Comparison of ENCODE assay signal across 35 cellular contexts in the genomic region with DNA sequence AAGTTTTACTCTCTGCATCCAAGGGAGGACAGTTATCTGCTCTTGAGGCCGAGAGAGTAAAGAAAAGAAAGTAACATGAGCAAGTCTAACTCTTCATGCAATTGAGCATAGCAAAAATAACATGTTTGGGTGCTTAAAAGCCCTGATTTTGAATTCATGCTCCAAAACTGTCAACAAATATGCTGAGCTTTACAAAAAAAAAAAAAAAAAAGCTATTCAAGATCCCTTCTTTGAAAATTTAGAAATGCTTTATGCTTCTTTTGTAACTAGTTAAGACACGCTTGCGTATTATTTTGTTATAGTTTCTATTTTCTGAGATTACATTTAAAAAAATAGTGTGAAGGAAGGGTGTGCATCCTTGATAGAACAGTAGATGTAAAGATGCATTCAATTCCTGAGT.
DNase-seq lines count a peak whose midpoint lies in the region; ATAC-seq, FAIRE-seq and TF ChIP-seq lines count a peak whose summit lies in the region.
"Had no signal": no experiment of that assay in that cellular context is flagged by ENCODE, and none has a peak within 500 bp of the region (broad histone marks: within the 10 kb centered on the region; RNA-seq: fewer than 3 reads in every experiment).

No MANE protein-coding gene starts in this region.

- H3K4me2 ChIP-seq in HepG2 (ENCODE audit: low read depth, low read length), result no peak overlapping the region
- no peak overlapping the region for H3K4me2 ChIP-seq in IMR-90 (ENCODE audit: low read depth, low read length)
- no peak overlapping the region for H3K4me2 ChIP-seq in K562 (ENCODE audit: insufficient read depth, low read length)
- no peak overlapping the region for H3K4me2 ChIP-seq in GM23338
- H3K4me2 ChIP-seq: A549; BLaER1; BLaER1 treated with 17β-estradiol and CSF1 and Interleukin-3, amounts not matched to agents 10 nM and 100 nM had no signal

- H3K79me2 ChIP-seq in HepG2 (ENCODE audit: insufficient read depth, low read length), result no peaks in the 10 kb centered on the region
- H3K79me2 ChIP-seq in K562 (ENCODE audit: control insufficient read depth, insufficient read depth, low read length), result no peaks in the 10 kb centered on the region
- no peaks in the 10 kb centered on the region for H3K79me2 ChIP-seq in GM23338 (replicated peaks; ENCODE audit: insufficient read depth)

- dilution Hi-C loops in IMR-90 (cut with HindIII; ENCODE audit: low sequenced_read_pairs, unreplicated experiment), result no loop called here

- H3K27me3 ChIP-seq in HepG2 (ENCODE audit: control insufficient read depth in 1 of 2, insufficient read depth in 2 of 2, low read length in 2 of 2), result no peaks in the 10 kb centered on the region
- no peaks in the 10 kb centered on the region for H3K27me3 ChIP-seq in right lobe of liver
- no peaks in the 10 kb centered on the region for H3K27me3 ChIP-seq in IMR-90 (ENCODE audit: control insufficient read depth, insufficient read depth, low read length)
- no peaks in the 10 kb centered on the region for H3K27me3 ChIP-seq in K562 (ENCODE audit: control insufficient read depth in 2 of 2, insufficient read depth in 2 of 2, low read length in 2 of 2)
- H3K27me3 ChIP-seq in GM23338 (ENCODE audit: insufficient read depth), result no peaks in the 10 kb centered on the region
- H3K27me3 ChIP-seq: BE2C; BLaER1; BLaER1 treated with 17β-estradiol and CSF1 and Interleukin-3, amounts not matched to agents 10 nM and 100 nM had no signal

- H2BK20ac ChIP-seq in IMR-90 (ENCODE audit: low read depth, low read length), result no peak overlapping the region

- DNase-seq in HepG2 (ENCODE audit: low spot score) (no peak), right lobe of liver (no peak), IMR-90 (no peak), K562 (ENCODE audit: extremely low read depth in 1 of 4, low spot score in 3 of 4) (no peak), activated T-cell treated with anti-CD3 and anti-CD28 coated beads for 4 hours (no peak), GM23338 (ENCODE audit: low spot score) (no peak)
- DNase-seq: 8988T; ACHN; AML-193; BE2C; C1 segment of cervical spinal cord; Caco-2; Calu3; CD4-positive, alpha-beta memory T cell; CD4-positive, alpha-beta T cell; CD4-positive, CD25-positive, alpha-beta regulatory T cell; CD8-positive, alpha-beta memory T cell; CD8-positive, alpha-beta T cell; COR-L47; DMS 273 treated with DMSO at 0.1 percent for 48 hours; DMS153; DMS53; DMS79; DMS79 treated with DMSO at 0.1 percent for 48 hours; DND-41; EL had no signal

- no peak overlapping the region for H3K23ac ChIP-seq in IMR-90 (ENCODE audit: low read depth, low read length)

- peaks cover 76% of the 10 kb centered on the region for H3K9me3 ChIP-seq in HepG2 (ENCODE audit: low read length)
- no peaks in the 10 kb centered on the region for H3K9me3 ChIP-seq in right lobe of liver
- peaks cover 2% of the 10 kb centered on the region; the same call in 1 of the 2 replicates for H3K9me3 ChIP-seq in IMR-90 (ENCODE audit: control insufficient read depth, insufficient read depth, low read length)
- no peaks in the 10 kb centered on the region for H3K9me3 ChIP-seq in K562 (replicated peaks; ENCODE audit: control insufficient read depth, insufficient read depth, low read depth, low read length)
- H3K9me3 ChIP-seq: A549, BE2C, Caco-2 had no signal

- H3K18ac ChIP-seq in IMR-90 (ENCODE audit: low read depth, low read length), result no peak overlapping the region

- no peak overlapping the region for H3K56ac ChIP-seq in IMR-90 (ENCODE audit: extremely low read depth, insufficient read depth, low read length)

- no peak overlapping the region for H4K91ac ChIP-seq in IMR-90 (ENCODE audit: insufficient read depth, low read depth, low read length)

- no peak overlapping the region for H3K27ac ChIP-seq in HepG2 (ENCODE audit: extremely low read length, insufficient read depth, low read length)
- H3K27ac ChIP-seq in right lobe of liver, result no peak overlapping the region
- H3K27ac ChIP-seq in IMR-90 (ENCODE audit: insufficient read depth, low read length), result no peak overlapping the region
- H3K27ac ChIP-seq in K562 (ENCODE audit: extremely low read depth, low read depth, low read length), result no peak overlapping the region
- H3K27ac ChIP-seq in GM23338 (ENCODE audit: low read depth), result no peak overlapping the region
- H3K27ac ChIP-seq: 22Rv1; A549; BLaER1; BLaER1 treated with 17β-estradiol and CSF1 and Interleukin-3, amounts not matched to agents 10 nM and 100 nM; C4-2B had no signal

- H3K79me1 ChIP-seq in IMR-90 (ENCODE audit: low read depth in 1 of 2, low read length in 2 of 2), result no peaks in the 10 kb centered on the region

- FAIRE-seq in HepG2 (lab: Jason Lieb, UNC) (no peak), K562 (lab: Jason Lieb, UNC) (no peak)
- FAIRE-seq: A204.1, A549, D721Med had no signal

- BruUV-seq in HepG2 (replicated peaks; lab: Mats Ljungman, UMichigan) (no TSS peak), IMR-90 (replicated peaks; lab: Mats Ljungman, UMichigan) (no TSS peak), K562 (replicated peaks; lab: Mats Ljungman, UMichigan) (no TSS peak)

- H3K9me1 ChIP-seq in IMR-90 (ENCODE audit: insufficient read depth, low read length), result no peaks in the 10 kb centered on the region
- no peaks in the 10 kb centered on the region for H3K9me1 ChIP-seq in K562 (ENCODE audit: control insufficient read depth, insufficient read depth, low read length)

- intact Hi-C loops in HepG2 (cut with micrococcal nuclease; ENCODE audit: unreplicated experiment), result no loop called here
- intact Hi-C loops in right lobe of liver (cut with DNase I), result no loop called here
- intact Hi-C loops in IMR-90 (cut with micrococcal nuclease), result no loop called here
- intact Hi-C loops in K562 (cut with micrococcal nuclease), result no loop called here

- H2BK5ac ChIP-seq in IMR-90 (ENCODE audit: low read depth, low read length, poor library complexity, severe bottlenecking), result no peak overlapping the region

- no peak overlapping the region for H3K4ac ChIP-seq in IMR-90 (ENCODE audit: low read depth, low read length)

- H3K27ac Mint-ChIP-seq in GM23338, result no peak overlapping the region
- H3K27ac Mint-ChIP-seq: B cell; CD14-positive monocyte; CD4-positive, alpha-beta memory T cell; CD4-positive, alpha-beta T cell; CD4-positive, CD25-positive, alpha-beta regulatory T cell; CD8-positive, alpha-beta memory T cell; CD8-positive, alpha-beta T cell had no signal

- H3K9me2 ChIP-seq in GM23338 (ENCODE audit: insufficient read depth), result no peaks in the 10 kb centered on the region

- ATAC-seq in HepG2 (no peak), right lobe of liver (no peak), IMR-90 (ENCODE audit: low read depth) (no peak), K562 (no peak), GM23338 (no peak)
- ATAC-seq: A549; CD8-positive, alpha-beta T cell had no signal

- H3K4me3 ChIP-seq in HepG2 (replicated peaks in 1 of 3; ENCODE audit: insufficient read depth in 1 of 3, low read depth in 2 of 3, low read length in 3 of 3), result no peak overlapping the region
- H3K4me3 ChIP-seq in right lobe of liver, result no peak overlapping the region
- H3K4me3 ChIP-seq in IMR-90 (ENCODE audit: insufficient read depth, low read depth, low read length), result no peak overlapping the region
- H3K4me3 ChIP-seq in K562, result no peak overlapping the region
- no peak overlapping the region for H3K4me3 ChIP-seq in GM23338
- H3K4me3 ChIP-seq: A549; BLaER1; BLaER1 treated with 17β-estradiol and CSF1 and Interleukin-3, amounts not matched to agents 10 nM and 100 nM had no signal

- no peak overlapping the region for H2AK5ac ChIP-seq in IMR-90 (ENCODE audit: low read depth, low read length)

- H3F3A ChIP-seq in GM23338 (replicated peaks; ENCODE audit: low read depth), result no peaks in the 10 kb centered on the region

- CTCF ChIA-PET in HepG2 (lab: Yijun Ruan, JAX; ENCODE audit: low intra/inter-chr PET ratio, low total read pairs), result no interaction called here
- CTCF ChIA-PET in IMR-90 (lab: Yijun Ruan, JAX), result no interaction called here
- CTCF ChIA-PET in K562 (lab: Yijun Ruan, JAX; ENCODE audit: low intra/inter-chr PET ratio), result no interaction called here

- 27% methylated on average over 3 of the region's 3 CpGs for WGBS in HepG2 (ENCODE audit: low lambda C conversion rate)
- whole genome bisulfite sequencing in right lobe of liver (ENCODE audit: insufficient coverage, low coverage, low lambda C conversion rate, missing lambda C conversion rate), result 46% methylated on average over 3 of the region's 3 CpGs
- WGBS in IMR-90 (ENCODE audit: extremely low coverage in 2 of 2, insufficient read length in 1 of 2), 2 experiments, result no CpG with 5 or more reads among the region's 3 CpGs
- 40% methylated on average over 3 of the region's 3 CpGs for WGBS in K562 (ENCODE audit: insufficient coverage, low coverage, missing lambda C conversion rate)

- H3K27me3 Mint-ChIP-seq in GM23338 (ENCODE audit: insufficient read depth, low read depth, poor library complexity), result no peaks in the 10 kb centered on the region
- H3K27me3 Mint-ChIP-seq: B cell; CD4-positive, alpha-beta T cell; CD4-positive, CD25-positive, alpha-beta regulatory T cell had no signal

- H2AK9ac ChIP-seq in IMR-90 (replicated peaks; ENCODE audit: low read depth, low read length, poor library complexity), result no peak overlapping the region

- H3K4me1 ChIP-seq in HepG2 (ENCODE audit: insufficient read depth, low read length) (no peaks in the 10 kb centered on the region), right lobe of liver (no peaks in the 10 kb centered on the region), IMR-90 (ENCODE audit: control insufficient read depth, insufficient read depth, low read length) (no peaks in the 10 kb centered on the region), K562 (replicated peaks in 1 of 2; ENCODE audit: control insufficient read depth in 2 of 2, insufficient read depth in 2 of 2, low read length in 2 of 2) (no peaks in the 10 kb centered on the region; a peak in 2 of 5 replicates), GM23338 (ENCODE audit: insufficient read depth) (no peaks in the 10 kb centered on the region)
- H3K4me1 ChIP-seq: A549, BE2C, Caco-2 had no signal

- H4K5ac ChIP-seq in IMR-90 (ENCODE audit: low read depth, low read length), result no peak overlapping the region

- peaks cover 83% of the 10 kb centered on the region for H3K9me3 Mint-ChIP-seq in GM23338
- H3K9me3 Mint-ChIP-seq: CD4-positive, alpha-beta memory T cell; CD4-positive, alpha-beta T cell; CD8-positive, alpha-beta memory T cell; CD8-positive, alpha-beta T cell had no signal

- H3K4me3 Mint-ChIP-seq in GM23338, result no peak overlapping the region
- H3K4me3 Mint-ChIP-seq: B cell; CD14-positive monocyte; CD4-positive, alpha-beta memory T cell; CD4-positive, alpha-beta T cell; CD4-positive, CD25-positive, alpha-beta regulatory T cell; CD8-positive, alpha-beta memory T cell; CD8-positive, alpha-beta T cell had no signal

- TF ChIP-seq EP300 in HepG2 (IDR thresholded peaks at IDR 0.05; ENCODE audit: low read depth in 2 of 2, low read length in 2 of 2) (no peak), HepG2 (CRISPR knock-in tag; IDR thresholded peaks at IDR 0.05; ENCODE audit: borderline replicate concordance) (no peak), K562 (IDR thresholded peaks at IDR 0.05; ENCODE audit: low read length) (no peak)

- peaks cover 7% of the 10 kb centered on the region; the same call in 1 of the 3 replicates for H3K36me3 Mint-ChIP-seq in GM23338 (ENCODE audit: low read depth)
- H3K36me3 Mint-ChIP-seq: CD14-positive monocyte; CD4-positive, alpha-beta memory T cell; CD4-positive, CD25-positive, alpha-beta regulatory T cell; CD8-positive, alpha-beta memory T cell; CD8-positive, alpha-beta T cell had no signal

- H4K8ac ChIP-seq in IMR-90 (ENCODE audit: low read depth in 2 of 2, low read length in 2 of 2), result no peak overlapping the region

- in situ Hi-C loops in HepG2 (cut with HindIII; ENCODE audit: extremely low pct_ligation_motif_present, low pct_unique_long_range_greater_than_20kb) (no loop called here), IMR-90 (cut with MboI; ENCODE audit: low sequenced_read_pairs) (loop anchor here (25.0 kb wide), 1 partner anchor 638 kb away; no protein-coding TSS in a partner anchor), K562 (cut with MboI) (no loop called here)

- POLR2A ChIA-PET in HepG2 (lab: Yijun Ruan, JAX), result no interaction called here
- POLR2A ChIA-PET in IMR-90 (lab: Charles Lee; ENCODE audit: unreplicated experiment), result no interaction called here
- POLR2A ChIA-PET in K562 (lab: Yijun Ruan, JAX), result no interaction called here

- no peaks in the 10 kb centered on the region for H3K4me1 Mint-ChIP-seq in GM23338
- H3K4me1 Mint-ChIP-seq: B cell; CD14-positive monocyte; CD4-positive, CD25-positive, alpha-beta regulatory T cell had no signal

- H2BK120ac ChIP-seq in IMR-90 (ENCODE audit: low read depth, low read length), result no peak overlapping the region

- no peaks in the 10 kb centered on the region for H3K36me3 ChIP-seq in HepG2 (replicated peaks in 1 of 2; ENCODE audit: control insufficient read depth in 1 of 2, insufficient read depth in 2 of 2, low read length in 2 of 2)
- H3K36me3 ChIP-seq in right lobe of liver, result no peaks in the 10 kb centered on the region
- H3K36me3 ChIP-seq in IMR-90 (ENCODE audit: control insufficient read depth, insufficient read depth, low read length), result no peaks in the 10 kb centered on the region
- H3K36me3 ChIP-seq in K562 (ENCODE audit: control insufficient read depth, insufficient read depth, low read length), result no peaks in the 10 kb centered on the region
- no peaks in the 10 kb centered on the region for H3K36me3 ChIP-seq in GM23338 (ENCODE audit: insufficient read depth)
- H3K36me3 ChIP-seq: BE2C had no signal

- no peak for TF ChIP-seq POLR2A in HepG2 (IDR thresholded peaks at IDR 0.05; ENCODE audit: insufficient read depth in 1 of 2, low read depth in 2 of 2, low read length in 2 of 2)
- no peak for TF ChIP-seq POLR2A in right lobe of liver (IDR thresholded peaks at IDR 0.05)
- TF ChIP-seq POLR2A in IMR-90 (IDR thresholded peaks at IDR 0.05; ENCODE audit: low read depth, low read length), result no peak
- TF ChIP-seq POLR2A in K562 (conservative IDR thresholded peaks at IDR 0.05), result no peak

- no peak overlapping the region for H3K14ac ChIP-seq in IMR-90 (replicated peaks; ENCODE audit: low read depth, low read length)

- H3K9ac ChIP-seq in HepG2 (ENCODE audit: insufficient read depth, low read depth, low read length), result no peak overlapping the region
- no peak overlapping the region for H3K9ac ChIP-seq in IMR-90 (ENCODE audit: low read depth, low read length)
- no peak overlapping the region for H3K9ac ChIP-seq in K562 (ENCODE audit: insufficient read depth in 1 of 2, low read depth in 2 of 2, low read length in 2 of 2)
- H3K9ac ChIP-seq: BLaER1; BLaER1 treated with 17β-estradiol and CSF1 and Interleukin-3, amounts not matched to agents 10 nM and 100 nM had no signal

- no peak overlapping the region for H2AFZ ChIP-seq in HepG2 (ENCODE audit: low read length)
- no peak overlapping the region for H2AFZ ChIP-seq in IMR-90 (replicated peaks; ENCODE audit: low read length, poor library complexity)
- no peak overlapping the region for H2AFZ ChIP-seq in K562 (ENCODE audit: low read depth, low read length)
- H2AFZ ChIP-seq in GM23338, result no peak overlapping the region

- TF ChIP-seq CTCF in HepG2 (CRISPR knock-in tag; IDR thresholded peaks at IDR 0.05), result no peak
- TF ChIP-seq CTCF in right lobe of liver (IDR thresholded peaks at IDR 0.05), result no peak
- TF ChIP-seq CTCF in IMR-90 (conservative IDR thresholded peaks at IDR 0.05; ENCODE audit: low read depth, low read length), result no peak
- TF ChIP-seq CTCF in K562 (IDR thresholded peaks at IDR 0.05 in 2 of 3, conservative IDR thresholded peaks at IDR 0.05 in 1 of 3; ENCODE audit: insufficient read depth in 2 of 3, low read depth in 1 of 3, low read length in 3 of 3), result no peak
- TF ChIP-seq CTCF in GM23338 (conservative IDR thresholded peaks at IDR 0.05; ENCODE audit: low read depth in 2 of 2), result no peak

- TF ChIP-seq RAD21 in HepG2 (CRISPR knock-in tag; IDR thresholded peaks at IDR 0.05) (no peak), IMR-90 (IDR thresholded peaks at IDR 0.05; ENCODE audit: low read length) (no peak), K562 (CRISPR knock-in tag; conservative IDR thresholded peaks at IDR 0.05 in 1 of 2, IDR thresholded peaks at IDR 0.05 in 1 of 2) (no peak)

- H2BK15ac ChIP-seq in IMR-90 (ENCODE audit: low read depth, low read length), result no peak overlapping the region

- H4K20me1 ChIP-seq in HepG2 (ENCODE audit: insufficient read depth, low read length) (no peaks in the 10 kb centered on the region), IMR-90 (ENCODE audit: insufficient read depth, low read length) (no peaks in the 10 kb centered on the region), K562 (replicated peaks; ENCODE audit: control insufficient read depth, insufficient read depth, low read length) (no peaks in the 10 kb centered on the region), GM23338 (replicated peaks; ENCODE audit: insufficient read depth) (no peaks in the 10 kb centered on the region)
- H4K20me1 ChIP-seq: BLaER1; BLaER1 treated with 17β-estradiol and CSF1 and Interleukin-3, amounts not matched to agents 10 nM and 100 nM had no signal
